Comparison of ENCODE assay signal across 8 cellular contexts in the genomic region with DNA sequence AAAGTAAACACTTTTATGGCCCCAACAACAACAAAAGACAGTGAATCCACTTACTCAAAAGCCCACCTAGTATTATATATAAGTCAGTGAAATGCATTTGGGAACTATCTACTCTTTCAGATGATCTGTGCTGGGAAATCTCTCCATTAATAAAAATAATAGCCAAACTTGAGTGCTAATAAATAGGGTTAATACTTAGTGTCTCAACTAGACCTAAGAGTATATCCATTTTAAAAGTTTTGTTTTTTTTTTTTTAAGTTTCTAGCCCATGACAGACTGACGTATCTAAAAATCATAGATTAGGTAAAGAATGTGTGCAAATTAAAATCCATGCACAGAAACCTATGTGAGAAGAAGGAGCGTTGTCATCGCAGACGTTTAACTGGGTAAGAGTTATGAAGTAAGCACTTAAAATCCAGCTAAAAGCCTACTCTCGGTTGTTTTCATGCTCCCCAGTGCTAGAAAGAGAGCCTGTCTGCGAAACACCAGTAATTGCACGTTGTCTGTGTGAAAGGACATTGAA.
DNase-seq lines count a peak whose midpoint lies in the region; ATAC-seq, FAIRE-seq and TF ChIP-seq lines count a peak whose summit lies in the region.

No MANE protein-coding gene starts in this region.

- peak overlapping the region; percentile 98 for H3K4me2 ChIP-seq in endothelial cell of umbilical vein (ENCODE audit: insufficient read depth, low read length)

- DNase-seq in Caco-2 (no peak), NT2/D1 (ENCODE audit: low read depth, low spot score) (no peak), endothelial cell of umbilical vein (ENCODE audit: low read depth, low spot score) (no peak), pancreas (no peak), KBM-7 (no peak), left colon (no peak), SIG-M5 treated with dmso at 0.1 percent for 504 hours (lab: John Stamatoyannopoulos, UW; ENCODE audit: unreplicated experiment) (no peak), GM12891 (ENCODE audit: insufficient read length, low spot score) (no peak)

- no TSS peak for BruUV-seq in Caco-2 (replicated peaks; lab: Mats Ljungman, UMichigan)
- BruUV-seq in endothelial cell of umbilical vein (replicated peaks; lab: Mats Ljungman, UMichigan): no TSS peak

- WGBS in pancreas, 2 donors: 9 to 11% methylated on average over 7 of the region's 7 CpGs

- H3K9me3 ChIP-seq in Caco-2: no peaks in the 10 kb centered on the region
- H3K9me3 ChIP-seq in NT2/D1 (ENCODE audit: insufficient read depth, low read length): no peaks in the 10 kb centered on the region
- no peaks in the 10 kb centered on the region for H3K9me3 ChIP-seq in endothelial cell of umbilical vein (replicated peaks; ENCODE audit: control insufficient read depth, insufficient read depth, low read length)
- H3K9me3 ChIP-seq in pancreas: no peaks in the 10 kb centered on the region

- TF ChIP-seq POLR2A in endothelial cell of umbilical vein (IDR thresholded peaks at IDR 0.05; ENCODE audit: low read depth, low read length) (no peak), GM12891 (IDR thresholded peaks at IDR 0.05; ENCODE audit: low read depth, low read length) (no peak)

- H3K36me3 ChIP-seq in Caco-2 (ENCODE audit: control insufficient read depth, insufficient read depth, low read length): no peaks in the 10 kb centered on the region
- no peaks in the 10 kb centered on the region for H3K36me3 ChIP-seq in NT2/D1 (ENCODE audit: insufficient read depth, insufficient read length, low read length)
- H3K36me3 ChIP-seq in endothelial cell of umbilical vein (ENCODE audit: control insufficient read depth in 2 of 2, extremely low read depth in 1 of 2, insufficient read depth in 2 of 2, low read length in 2 of 2): no peaks in the 10 kb centered on the region
- H3K36me3 ChIP-seq in pancreas: no peaks in the 10 kb centered on the region

- H3K9me1 ChIP-seq in endothelial cell of umbilical vein (replicated peaks; ENCODE audit: control insufficient read depth, extremely low read depth, insufficient read depth, low read length): no peaks in the 10 kb centered on the region

- no peaks in the 10 kb centered on the region for H3K27me3 ChIP-seq in Caco-2 (replicated peaks; ENCODE audit: control insufficient read depth, insufficient read depth, low read length)
- H3K27me3 ChIP-seq in NT2/D1 (ENCODE audit: insufficient read depth, insufficient read length): no peaks in the 10 kb centered on the region
- H3K27me3 ChIP-seq in endothelial cell of umbilical vein (ENCODE audit: control insufficient read depth in 2 of 2, insufficient read depth in 2 of 2, low read length in 2 of 2): no peaks in the 10 kb centered on the region
- H3K27me3 ChIP-seq in pancreas: no peaks in the 10 kb centered on the region

- H3K27ac ChIP-seq in endothelial cell of umbilical vein (ENCODE audit: insufficient read depth, low read depth, low read length) (no peak overlapping the region), pancreas (peak overlapping the region in 2 of 4 donors; percentile 7 to 20)

- H3K4me1 ChIP-seq in Caco-2: peaks cover 7% of the 10 kb centered on the region
- H3K4me1 ChIP-seq in NT2/D1 (ENCODE audit: insufficient read depth, insufficient read length): no peaks in the 10 kb centered on the region
- H3K4me1 ChIP-seq in endothelial cell of umbilical vein (ENCODE audit: control insufficient read depth, extremely low read depth, insufficient read depth, low read length): peaks cover 9% of the 10 kb centered on the region
- H3K4me1 ChIP-seq in pancreas: peaks cover 0 to 7% (median 3%) of the 10 kb centered on the region in 3 donors

- H4K20me1 ChIP-seq in endothelial cell of umbilical vein (replicated peaks; ENCODE audit: control insufficient read depth, extremely low read depth, insufficient read depth, low read length): no peaks in the 10 kb centered on the region

- dilution Hi-C loops in endothelial cell of umbilical vein (cut with MboI; ENCODE audit: extremely low pct_ligation_motif_present, low sequenced_read_pairs): no loop called here

- peak overlapping the region; percentile 89 for H3K4me3 Mint-ChIP-seq in Caco-2 (ENCODE audit: unreplicated experiment)

- CTCF ChIA-PET in Caco-2 (lab: Charles Lee): interaction anchor here (0.9 to 1.6 kb wide), 3 partner anchors 101 to 178 kb away, joined by 3 read pairs; no protein-coding TSS in a partner anchor
- CTCF ChIA-PET in endothelial cell of umbilical vein (lab: Charles Lee): interaction anchor here (0.8 to 1.8 kb wide), 9 partner anchors 9 to 261 kb away, joined by 3 to 20 read pairs (median 4); no protein-coding TSS in a partner anchor

- peak overlapping the region; percentile 45 for H3K4me3 ChIP-seq in Caco-2 (ENCODE audit: low read depth, low read length)
- peak overlapping the region; percentile 19 for H3K4me3 ChIP-seq in NT2/D1 (ENCODE audit: insufficient read length, low read depth)
- H3K4me3 ChIP-seq in endothelial cell of umbilical vein (replicated peaks in 1 of 3; ENCODE audit: insufficient read depth in 1 of 3, low read depth in 1 of 3, low read length in 3 of 3): peak overlapping the region; percentile 32 to 72 (median 70)
- H3K4me3 ChIP-seq in pancreas: peak overlapping the region in 3 of 4 donors; percentile 13 to 43 (median 33)

- POLR2A ChIA-PET in Caco-2 (lab: Charles Lee) (interaction anchor here (1.2 kb wide), 2 partner anchors 13 to 84 kb away, joined by 4 read pairs; no protein-coding TSS in a partner anchor), endothelial cell of umbilical vein (lab: Charles Lee) (interaction anchor here (1.2 kb wide), 1 partner anchor 34 kb away, joined by 3 read pairs; no protein-coding TSS in a partner anchor)

- H3K4me1 Mint-ChIP-seq in Caco-2 (ENCODE audit: low read depth, unreplicated experiment): peaks cover 19% of the 10 kb centered on the region

- no peaks in the 10 kb centered on the region for H3K36me3 Mint-ChIP-seq in Caco-2 (ENCODE audit: insufficient read depth, unreplicated experiment)

- intact Hi-C loops in Caco-2 (cut with micrococcal nuclease; ENCODE audit: unreplicated experiment): loop anchor here (1.0 to 5.0 kb wide), 2 partner anchors 70 to 178 kb away; no protein-coding TSS in a partner anchor
- intact Hi-C loops in endothelial cell of umbilical vein (cut with micrococcal nuclease): loop anchor here (1.0 kb wide), 2 partner anchors 36 to 83 kb away; a partner anchor contains a TSS
- intact Hi-C loops in pancreas (cut with DNase I): no loop called here
- intact Hi-C loops in left colon (cut with DNase I, micrococcal nuclease): no loop called here

- peak overlapping the region; percentile 99 for H2AFZ ChIP-seq in endothelial cell of umbilical vein (ENCODE audit: low read depth, low read length)

- no peaks in the 10 kb centered on the region for H3K79me2 ChIP-seq in endothelial cell of umbilical vein (ENCODE audit: control insufficient read depth, insufficient read depth, low read length)

- H3K9ac ChIP-seq in NT2/D1 (ENCODE audit: insufficient read length, low read depth): peak overlapping the region; percentile 9
- peak overlapping the region; percentile 54 for H3K9ac ChIP-seq in endothelial cell of umbilical vein (replicated peaks; ENCODE audit: extremely low read depth, insufficient read depth, low read length)

- H3K27ac Mint-ChIP-seq in Caco-2 (ENCODE audit: unreplicated experiment): peak overlapping the region; percentile 73

- TF ChIP-seq CTCF in Caco-2 (IDR thresholded peaks at IDR 0.05; ENCODE audit: insufficient read depth in 1 of 2, low read depth in 1 of 2, low read length in 1 of 2, severe bottlenecking in 1 of 2, unreplicated experiment in 1 of 2) (no peak), endothelial cell of umbilical vein (IDR thresholded peaks at IDR 0.05; ENCODE audit: extremely low read depth in 1 of 2, insufficient read depth in 1 of 2, low read depth in 1 of 2, low read length in 2 of 2) (no peak), pancreas (IDR thresholded peaks at IDR 0.05) (no peak)

- in situ Hi-C loops in KBM-7 (cut with MboI; ENCODE audit: low pct_unique_long_range_greater_than_20kb, low sequenced_read_pairs): no loop called here

- H3K9me3 Mint-ChIP-seq in Caco-2 (ENCODE audit: unreplicated experiment): no peaks in the 10 kb centered on the region

- ATAC-seq in pancreas (no peak), left colon (no peak)

- no peak for FAIRE-seq in endothelial cell of umbilical vein (lab: Jason Lieb, UNC)
- FAIRE-seq in pancreas (lab: Jason Lieb, UNC): no peak
- FAIRE-seq in GM12891 (lab: Jason Lieb, UNC): no peak

- no peaks in the 10 kb centered on the region for H3K27me3 Mint-ChIP-seq in Caco-2 (ENCODE audit: insufficient read depth, unreplicated experiment)

TF ChIP-seq in endothelial cell of umbilical vein, 7 proteins besides CTCF, POLR2A, EP300 and RAD21:
- no peak for TF ChIP-seq FOS (IDR thresholded peaks at IDR 0.05; ENCODE audit: borderline replicate concordance, insufficient read depth, low read length)
- TF ChIP-seq GATA2 (IDR thresholded peaks at IDR 0.05; ENCODE audit: insufficient read depth, insufficient read length, low read depth, low read length): no peak
- TF ChIP-seq POLR2AphosphoS5 (IDR thresholded peaks at IDR 0.05; ENCODE audit: insufficient read depth, low read depth, low read length): no peak
- TF ChIP-seq MYC (IDR thresholded peaks at IDR 0.05; ENCODE audit: low read depth, low read length): no peak
- TF ChIP-seq JUN (IDR thresholded peaks at IDR 0.05; ENCODE audit: borderline replicate concordance, insufficient read depth, insufficient read length, low read depth): no peak
- TF ChIP-seq EZH2 (IDR thresholded peaks at IDR 0.05; ENCODE audit: borderline replicate concordance, low read depth, low read length, severe bottlenecking): no peak
- TF ChIP-seq, protein P1, sequence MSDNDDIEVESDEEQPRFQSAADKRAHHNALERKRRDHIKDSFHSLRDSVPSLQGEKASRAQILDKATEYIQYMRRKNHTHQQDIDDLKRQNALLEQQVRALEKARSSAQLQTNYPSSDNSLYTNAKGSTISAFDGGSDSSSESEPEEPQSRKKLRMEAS (IDR thresholded peaks at IDR 0.05; ENCODE audit: insufficient read depth, insufficient read length): no peak

TF ChIP-seq in GM12891, 5 proteins besides CTCF, POLR2A, EP300 and RAD21:
- no peak for TF ChIP-seq PAX5 (IDR thresholded peaks at IDR 0.05; ENCODE audit: insufficient read depth, low read length, severe bottlenecking)
- TF ChIP-seq SPI1 (IDR thresholded peaks at IDR 0.05; ENCODE audit: low read depth, low read length): no peak
- no peak for TF ChIP-seq POU2F2 (IDR thresholded peaks at IDR 0.05; ENCODE audit: low read depth, low read length)
- TF ChIP-seq POLR2AphosphoS5 (IDR thresholded peaks at IDR 0.05; ENCODE audit: low read depth, low read length): no peak
- no peak for TF ChIP-seq TAF1 (IDR thresholded peaks at IDR 0.05; ENCODE audit: low read depth, low read length)
TF ChIP-seq in GM12891: peak in this region for 0.

Comparison
In these comparisons a context has a peak if more than half of its experiments do, and no peak if none do; other contexts are left out.
1. H3K4me3 ChIP-seq: peak in every context shown above with its lines; median percentile 70 in endothelial cell of umbilical vein; 45 in Caco-2; 33 in pancreas; 19 in NT2/D1.
2. intact Hi-C loops: an anchor here in Caco-2 (1.0 to 5.0 kb wide) and endothelial cell of umbilical vein (1.0 kb wide); none called in pancreas and left colon.